In the genomic region with DNA sequence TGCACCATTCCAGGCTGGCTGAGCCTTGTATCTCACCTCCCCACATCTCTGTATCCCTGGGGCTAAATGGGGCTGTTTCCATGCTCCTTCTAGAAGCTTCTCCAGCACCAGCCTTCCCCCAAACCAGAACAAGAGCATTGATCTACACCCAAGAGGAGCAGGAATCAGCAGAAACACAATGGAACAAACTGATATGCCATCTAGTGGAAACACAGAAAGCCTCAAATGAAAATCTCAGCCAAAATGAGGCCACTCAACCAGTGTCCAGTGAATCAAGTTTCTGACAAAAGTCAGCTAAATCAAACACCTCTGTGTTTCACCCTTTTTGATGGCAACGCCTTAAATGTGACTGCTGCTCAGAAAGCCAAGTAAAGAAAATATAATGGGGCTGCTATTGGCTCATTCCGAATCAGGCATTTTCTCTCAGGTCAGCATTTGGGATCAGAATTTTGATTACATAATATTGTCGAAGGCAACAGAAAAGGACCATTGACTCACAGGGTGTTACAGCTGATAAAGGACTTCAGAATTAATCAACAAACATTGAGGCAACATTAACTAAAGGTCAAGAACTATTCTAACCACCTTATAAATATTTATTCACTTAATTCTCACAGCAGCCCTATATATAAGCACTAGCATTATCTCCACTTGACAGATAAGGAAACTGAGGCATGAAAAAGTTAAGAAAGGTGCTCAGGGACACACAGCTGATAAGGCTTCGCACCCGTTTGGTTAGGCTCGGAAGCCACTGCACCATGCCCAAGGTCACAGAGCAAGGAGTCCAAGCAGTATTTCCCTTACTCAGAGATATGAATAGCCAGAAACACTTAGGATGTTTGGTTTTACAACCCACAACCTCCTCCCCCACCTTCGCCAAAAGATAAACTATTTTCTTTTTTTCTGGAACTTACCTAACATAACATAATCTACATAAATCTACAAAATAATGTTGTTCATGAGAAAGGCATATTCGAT, we compare ENCODE assay signal across 11 cellular contexts.
DNase-seq lines count a peak whose midpoint lies in the region; ATAC-seq, FAIRE-seq and TF ChIP-seq lines count a peak whose summit lies in the region.
"Had no signal": no experiment of that assay in that cellular context is flagged by ENCODE, and none has a peak within 500 bp of the region (broad histone marks: within the 10 kb centered on the region; RNA-seq: fewer than 3 reads in every experiment).

No MANE protein-coding gene starts in this region.

- H3K27ac ChIP-seq in A549: peak overlapping the region; percentile 64 to 81
- peak overlapping the region; percentile 90 for H3K27ac ChIP-seq in HUES48 (ENCODE audit: low read depth, low read length)
- peak overlapping the region; percentile 38 for H3K27ac ChIP-seq in brain microvascular endothelial cell

- no peak for TF ChIP-seq POLR2A in A549 (IDR thresholded peaks at IDR 0.05; ENCODE audit: low read length)

- DNase-seq in A549 (ENCODE audit: low read depth in 1 of 2, low spot score in 1 of 2) (peak in 1 of 2 experiments; percentile 33), brain microvascular endothelial cell (no peak), left kidney (ENCODE audit: low read depth, low spot score) (peak; percentile 19), COLO829 (ENCODE audit: low spot score) (no peak), NCI-H1417 treated with DMSO at 0.1 percent for 48 hours (lab: John Stamatoyannopoulos, UW) (no peak)
- DNase-seq in stimulated activated CD4-positive, alpha-beta T cell treated with anti-CD3 and anti-CD28 coated beads, Interleukin-2, amount 100 ng/mL, for 48 hours: no peak
- DNase-seq: activated B cell treated with CpG ODN at 0.5 μM for 24 hours; CD4-positive, alpha-beta memory T cell; MV-4-11 had no signal

- H3K27me3 ChIP-seq in HUES48 (ENCODE audit: control insufficient read depth, insufficient read depth, low read length) (no peaks in the 10 kb centered on the region), brain microvascular endothelial cell (replicated peaks) (no peaks in the 10 kb centered on the region)

- POLR2A ChIA-PET in A549 (lab: Yijun Ruan, JAX): no interaction called here

- WGBS in A549 (ENCODE audit: missing lambda C conversion rate): 74% methylated on average over 8 of the region's 8 CpGs

- H3K36me3 ChIP-seq in HUES48 (ENCODE audit: control insufficient read depth, insufficient read depth, low read length) (no peaks in the 10 kb centered on the region), brain microvascular endothelial cell (replicated peaks) (no peaks in the 10 kb centered on the region)

- no peak for TF ChIP-seq EP300 in A549 (IDR thresholded peaks at IDR 0.05)

- no peak for TF ChIP-seq CTCF in A549 (IDR thresholded peaks at IDR 0.05)
- peak; percentile 52 for TF ChIP-seq CTCF in brain microvascular endothelial cell (IDR thresholded peaks at IDR 0.05; ENCODE audit: low read depth, low read length, missing control alignments)

- peak overlapping the region; percentile 13; the same call in 2 of the 3 replicates for H3K4me2 ChIP-seq in A549

- no peak overlapping the region for H3K4me3 ChIP-seq in A549
- H3K4me3 ChIP-seq in HUES48 (ENCODE audit: low read depth, low read length): peak overlapping the region; percentile 22; the same call in 1 of the 2 replicates
- no peak overlapping the region for H3K4me3 ChIP-seq in brain microvascular endothelial cell (ENCODE audit: low read depth, low read length)

- H3K4me1 ChIP-seq in A549 (peaks cover 20% of the 10 kb centered on the region), HUES48 (ENCODE audit: control insufficient read depth, insufficient read depth, low read length) (peaks cover 21% of the 10 kb centered on the region)

- ATAC-seq in A549 (peak in 1 of 2 experiments; percentile 61; a peak in 3 of 6 replicates), HG02678 (IDR thresholded peaks at IDR 0.05; ENCODE audit: unreplicated experiment) (no peak)

- TF ChIP-seq RAD21 in A549 (conservative IDR thresholded peaks at IDR 0.05 in 1 of 2, IDR thresholded peaks at IDR 0.05 in 1 of 2): peak; percentile 24 to 32; a peak in 3 of 5 replicates

- in situ Hi-C loops in brain microvascular endothelial cell (cut with HindIII; ENCODE audit: low pct_ligation_motif_present, low sequenced_read_pairs): no loop called here

- peak overlapping the region; percentile 22; the same call in 1 of the 2 replicates for H3K9ac ChIP-seq in HUES48 (ENCODE audit: low read depth, low read length)

- FAIRE-seq in A549 (lab: Jason Lieb, UNC): no peak

- H3K9me3 ChIP-seq in A549 (no peaks in the 10 kb centered on the region), HUES48 (ENCODE audit: control insufficient read depth, insufficient read depth, low read length) (no peaks in the 10 kb centered on the region)

- CTCF ChIA-PET in A549 (lab: Yijun Ruan, JAX): interaction anchor here (0.6 to 10.9 kb wide), 22 partner anchors 9 to 920 kb away, joined by 3 to 81 read pairs (median 4); no protein-coding TSS in a partner anchor

TF ChIP-seq in A549, 52 proteins besides CTCF, POLR2A, EP300 and RAD21:
- TF ChIP-seq JUN (IDR thresholded peaks at IDR 0.05) (no peak), SREBF2 (IDR thresholded peaks at IDR 0.05) (no peak), BHLHE40 (IDR thresholded peaks at IDR 0.05; ENCODE audit: low read depth, low read length) (no peak), ESRRA (IDR thresholded peaks at IDR 0.05; ENCODE audit: borderline replicate concordance, low read length) (no peak), NFE2L2 (conservative IDR thresholded peaks at IDR 0.05; ENCODE audit: low read length) (no peak)
- TF ChIP-seq, protein P1, sequence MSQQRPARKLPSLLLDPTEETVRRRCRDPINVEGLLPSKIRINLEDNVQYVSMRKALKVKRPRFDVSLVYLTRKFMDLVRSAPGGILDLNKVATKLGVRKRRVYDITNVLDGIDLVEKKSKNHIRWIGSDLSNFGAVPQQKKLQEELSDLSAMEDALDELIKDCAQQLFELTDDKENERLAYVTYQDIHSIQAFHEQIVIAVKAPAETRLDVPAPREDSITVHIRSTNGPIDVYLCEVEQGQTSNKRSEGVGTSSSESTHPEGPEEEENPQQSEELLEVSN (IDR thresholded peaks at IDR 0.05; ENCODE audit: borderline replicate concordance, low read depth): no peak

Comparison
In these comparisons a context has a peak if more than half of its experiments do, and no peak if none do; other contexts are left out.
1. H3K27ac ChIP-seq: peak in every context shown above with its lines; median percentile 90 in HUES48; 72 in A549; 38 in brain microvascular endothelial cell.